Comparison of ENCODE assay signal across 1 cellular context in the genomic region with DNA sequence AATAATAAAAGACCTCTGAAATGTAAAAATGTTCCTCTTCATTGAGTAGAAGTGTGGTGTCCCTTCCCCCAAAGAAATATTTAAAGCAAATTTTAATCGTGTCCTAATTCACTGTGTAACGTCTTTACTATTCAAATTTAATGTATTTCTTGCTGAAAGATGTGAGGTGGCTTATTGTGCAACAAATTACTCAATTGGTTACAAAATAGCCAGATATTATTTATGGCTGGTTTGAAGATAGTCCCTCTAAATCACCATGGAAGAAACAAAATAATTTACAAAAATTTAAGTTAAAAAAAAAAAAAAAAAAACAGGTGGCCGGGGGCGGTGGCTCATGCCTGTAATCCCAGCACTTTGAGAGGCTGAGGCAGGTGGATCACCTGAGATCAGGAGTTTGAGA. TPM values are rescaled to one million over a fixed set of nuclear protein-coding genes. Genes with fewer than 3 reads are reported as not detected.
"Had no signal": no experiment of that assay in that cellular context is flagged by ENCODE, and none has a peak within 500 bp of the region (broad histone marks: within the 10 kb centered on the region; RNA-seq: fewer than 3 reads in every experiment).

No MANE protein-coding gene starts in this region.

RNA-seq across cellular contexts. Expression of a gene that starts 43.7 kb away (rescaled TPM):
- total RNA-seq: bronchial epithelial cell had no signal
